Comparison of ENCODE assay signal across 8 cellular contexts in genomic region chr18:25561923-25562322, GRCh38.
A peak's percentile ranks its signal among the peaks of the same experiment; 100 is the strongest.
DNase-seq lines count a peak whose midpoint lies in the region; ATAC-seq and FAIRE-seq lines count a peak whose summit lies in the region.
"Had no signal": no experiment of that assay in that cellular context is flagged by ENCODE, and none has a peak within 500 bp of the region (broad histone marks: within the 10 kb centered on the region; RNA-seq: fewer than 3 reads in every experiment).

No MANE protein-coding gene starts in this region.

- no peak overlapping the region for H3K9ac ChIP-seq in adipocyte (ENCODE audit: low read length)

- DNase-seq in HuH-7 (ENCODE audit: low spot score) (peak; percentile 23), adipocyte (ENCODE audit: low read depth) (peak; percentile 29), myocyte (ENCODE audit: low read depth) (peak; percentile 29), NCI-H345 (lab: John Stamatoyannopoulos, UW) (no peak), NCI-H1092 (lab: John Stamatoyannopoulos, UW) (no peak)

- no peaks in the 10 kb centered on the region for H3K27me3 ChIP-seq in adipocyte (replicated peaks; ENCODE audit: control insufficient read depth, insufficient read depth, low read length)

- H3K4me3 ChIP-seq in adipocyte (ENCODE audit: low read length), result no peak overlapping the region

- H3K36me3 ChIP-seq in adipocyte (ENCODE audit: control insufficient read depth, insufficient read depth, low read length, severe bottlenecking), result no peaks in the 10 kb centered on the region

- peaks cover 7% of the 10 kb centered on the region for H3K4me1 ChIP-seq in adipocyte (ENCODE audit: control insufficient read depth, insufficient read depth, low read length)

- FAIRE-seq in G401.6 (lab: Jason Lieb, UNC), result peak; percentile 79
- FAIRE-seq: keratinocyte had no signal

- ATAC-seq in HG03175 (IDR thresholded peaks at IDR 0.05; ENCODE audit: unreplicated experiment), result no peak

- H3K9me3 ChIP-seq in adipocyte (ENCODE audit: control insufficient read depth, low read length), result no peaks in the 10 kb centered on the region

Comparison
In these comparisons a context has a peak if more than half of its experiments do, and no peak if none do; other contexts are left out.
1. DNase-seq: peak in HuH-7 (single experiment), adipocyte (single experiment) and myocyte (single experiment); none in NCI-H345 (single experiment) and NCI-H1092 (single experiment).